In genomic region chr17:48051706-48052486, GRCh38 we compare ENCODE assay signal across 8 cellular contexts. TPM values are rescaled to one million over a fixed set of nuclear protein-coding genes. Genes with fewer than 3 reads are reported as not detected.
DNase-seq lines count a peak whose midpoint lies in the region; ATAC-seq and TF ChIP-seq lines count a peak whose summit lies in the region.

No MANE protein-coding gene starts in this region.

- H3K9ac ChIP-seq in HUES48 (ENCODE audit: low read depth, low read length): no peak overlapping the region

- TF ChIP-seq CTCF in astrocyte of the cerebellum (IDR thresholded peaks at IDR 0.05; ENCODE audit: low read depth, low read length, missing control alignments) (peak; percentile 40), hepatocyte (IDR thresholded peaks at IDR 0.05; ENCODE audit: poor library complexity) (no peak)

- no peak overlapping the region for H2AFZ ChIP-seq in ACC112 (ENCODE audit: low read length, unreplicated experiment)
- H2AFZ ChIP-seq in hepatocyte: no peak overlapping the region

- peaks cover 80% of the 10 kb centered on the region for H3K4me1 Mint-ChIP-seq in stimulated activated memory B cell treated with anti-CD40 and anti-IgM and Interleukin-4, amounts not matched to agents 10 μg/mL and 1 μg/mL and 100 μg/mL, for 72 hours

- H3K27me3 ChIP-seq in ACC112 (ENCODE audit: insufficient read depth, low read length) (no peaks in the 10 kb centered on the region), HUES48 (ENCODE audit: control insufficient read depth, insufficient read depth, low read length) (no peaks in the 10 kb centered on the region), hepatocyte (no peaks in the 10 kb centered on the region)

- no peak overlapping the region for H3K4me3 Mint-ChIP-seq in stimulated activated memory B cell treated with anti-CD40 and anti-IgM and Interleukin-4, amounts not matched to agents 10 μg/mL and 1 μg/mL and 100 μg/mL, for 72 hours

- WGBS in hepatocyte (ENCODE audit: low lambda C conversion rate, missing lambda C conversion rate): 76% methylated on average over 5 of the region's 5 CpGs

- H3K27ac Mint-ChIP-seq in stimulated activated memory B cell treated with anti-CD40 and anti-IgM and Interleukin-4, amounts not matched to agents 10 μg/mL and 1 μg/mL and 100 μg/mL, for 72 hours: peak overlapping the region; percentile 54

- H3K27me3 Mint-ChIP-seq in stimulated activated memory B cell treated with anti-CD40 and anti-IgM and Interleukin-4, amounts not matched to agents 10 μg/mL and 1 μg/mL and 100 μg/mL, for 72 hours: no peaks in the 10 kb centered on the region

- peaks cover 47% of the 10 kb centered on the region for H3K36me3 Mint-ChIP-seq in stimulated activated memory B cell treated with anti-CD40 and anti-IgM and Interleukin-4, amounts not matched to agents 10 μg/mL and 1 μg/mL and 100 μg/mL, for 72 hours

- no peak for ATAC-seq in stimulated activated memory B cell treated with anti-CD40 and anti-IgM and Interleukin-4, amounts not matched to agents 10 μg/mL and 1 μg/mL and 100 μg/mL, for 72 hours
- ATAC-seq in GM21723 (IDR thresholded peaks at IDR 0.05; ENCODE audit: unreplicated experiment): no peak
- no peak for ATAC-seq in GM21619 (IDR thresholded peaks at IDR 0.05; ENCODE audit: unreplicated experiment)

- H3K9me3 Mint-ChIP-seq in stimulated activated memory B cell treated with anti-CD40 and anti-IgM and Interleukin-4, amounts not matched to agents 10 μg/mL and 1 μg/mL and 100 μg/mL, for 72 hours: no peaks in the 10 kb centered on the region

- H3K36me3 ChIP-seq in ACC112 (ENCODE audit: insufficient read depth, low read length): peaks cover 7% of the 10 kb centered on the region; the same call in 1 of the 2 replicates
- H3K36me3 ChIP-seq in HUES48 (ENCODE audit: control insufficient read depth, insufficient read depth, low read length): peaks cover 40% of the 10 kb centered on the region
- no peaks in the 10 kb centered on the region for H3K36me3 ChIP-seq in hepatocyte (replicated peaks; ENCODE audit: insufficient read depth, low read depth)

- H3K27ac ChIP-seq in ACC112 (ENCODE audit: low read depth, low read length) (peak overlapping the region; percentile 86), HUES48 (ENCODE audit: low read depth, low read length) (peak overlapping the region; percentile 80), hepatocyte (peak overlapping the region; percentile 95)

- peak overlapping the region; percentile 89 for H3K4me2 ChIP-seq in hepatocyte

- in situ Hi-C loops in astrocyte of the cerebellum (cut with HindIII; ENCODE audit: low sequenced_read_pairs): no loop called here

- H3K79me2 ChIP-seq in ACC112 (ENCODE audit: control insufficient read depth, insufficient read depth, low read length, unreplicated experiment) (peaks cover 79% of the 10 kb centered on the region), hepatocyte (peaks cover 77% of the 10 kb centered on the region)

- H3K4me1 ChIP-seq in ACC112 (ENCODE audit: control insufficient read depth, insufficient read depth, low read length, unreplicated experiment) (peaks cover 58% of the 10 kb centered on the region), HUES48 (ENCODE audit: control insufficient read depth, insufficient read depth, low read length) (peaks cover 52% of the 10 kb centered on the region), hepatocyte (ENCODE audit: insufficient read depth) (peaks cover 61% of the 10 kb centered on the region)

- no peaks in the 10 kb centered on the region for H3K9me3 ChIP-seq in HUES48 (ENCODE audit: control insufficient read depth, insufficient read depth, low read length)
- H3K9me3 ChIP-seq in hepatocyte (ENCODE audit: low read depth): no peaks in the 10 kb centered on the region

- H4K20me1 ChIP-seq in hepatocyte (ENCODE audit: insufficient read depth, poor library complexity, severe bottlenecking): peaks cover 49% of the 10 kb centered on the region

- H3K4me3 ChIP-seq in ACC112 (ENCODE audit: low read depth, low read length) (peak overlapping the region; percentile 89), HUES48 (ENCODE audit: low read depth, low read length) (peak overlapping the region; percentile 45), astrocyte of the cerebellum (ENCODE audit: low read depth, low read length) (peak overlapping the region; percentile 69), hepatocyte (no peak overlapping the region)

- no peaks in the 10 kb centered on the region for H3K9me2 ChIP-seq in hepatocyte (replicated peaks; ENCODE audit: insufficient read depth)

- DNase-seq in astrocyte of the cerebellum (ENCODE audit: low read depth) (peak; percentile 98), hepatocyte (ENCODE audit: low spot score) (peak; percentile 78), NCI-H1092 treated with DMSO at 0.1 percent for 48 hours (lab: John Stamatoyannopoulos, UW) (no peak)

RNA-seq across cellular contexts. Expression of gene NFE2L1, which starts 3.7 kb away (rescaled TPM):
- total RNA-seq in hepatocyte: 82.0 and 86.4 TPM in 2 replicates
- 35.3 and 42.4 TPM in 2 replicates for polyA plus RNA-seq in hepatocyte

RNA-seq across cellular contexts. Expression of gene COPZ2, which starts 14.3 kb away (rescaled TPM):
- 36.0 and 40.7 TPM in 2 replicates for total RNA-seq in hepatocyte
- polyA plus RNA-seq in hepatocyte: 139 and 159 TPM in 2 replicates

RNA-seq across cellular contexts. Expression of gene CBX1, which starts 49.4 kb away (rescaled TPM):
- total RNA-seq in hepatocyte: 49.0 and 57.0 TPM in 2 replicates
- polyA plus RNA-seq in hepatocyte: 20.7 and 23.5 TPM in 2 replicates

RNA-seq across cellular contexts. Expression of gene SNX11, which starts 55.7 kb away (rescaled TPM):
- total RNA-seq in hepatocyte: 11.3 and 12.4 TPM in 2 replicates
- polyA plus RNA-seq in hepatocyte: 9.2 and 13.2 TPM in 2 replicates
